In genomic region chr19:42422092-42422575, GRCh38 we compare ENCODE assay signal across 9 cellular contexts. TPM values are rescaled to one million over a fixed set of nuclear protein-coding genes. Genes with fewer than 3 reads are reported as not detected.
A peak's percentile ranks its signal among the peaks of the same experiment; 100 is the strongest.
DNase-seq lines count a peak whose midpoint lies in the region; ATAC-seq and TF ChIP-seq lines count a peak whose summit lies in the region.
"Had no signal": no experiment of that assay in that cellular context is flagged by ENCODE, and none has a peak within 500 bp of the region (broad histone marks: within the 10 kb centered on the region; RNA-seq: fewer than 3 reads in every experiment).

No MANE protein-coding gene starts in this region.

- TF ChIP-seq POLR2A in uterus (IDR thresholded peaks at IDR 0.05): no peak

- H3K4me3 ChIP-seq in liver (ENCODE audit: low read depth in 1 of 3, low read length in 3 of 3) (no peak overlapping the region), uterus (no peak overlapping the region)

- TF ChIP-seq RAD21 in liver (IDR thresholded peaks at IDR 0.05): no peak

- H3K27ac ChIP-seq in liver (ENCODE audit: low read depth in 1 of 2, low read length in 2 of 2) (peak overlapping the region; percentile 9 to 20), uterus (peak overlapping the region; percentile 50 to 60)

- no peaks in the 10 kb centered on the region for H3K36me3 ChIP-seq in liver (ENCODE audit: control insufficient read depth in 4 of 4, insufficient read depth in 3 of 4, low read depth in 1 of 4, low read length in 3 of 4)
- no peaks in the 10 kb centered on the region for H3K36me3 ChIP-seq in uterus

- H3K4me1 ChIP-seq in liver (ENCODE audit: control insufficient read depth in 4 of 4, insufficient read depth in 4 of 4, low read length in 3 of 4) (peaks cover 8 to 22% (median 14%) of the 10 kb centered on the region in 4 donors), uterus (peaks cover 0 to 6% of the 10 kb centered on the region in 2 donors)

- no peaks in the 10 kb centered on the region for H3K9me3 Mint-ChIP-seq in activated T-cell treated with anti-CD3 and anti-CD28 coated beads, Interleukin-2, amount 50 U/mL, for 72 hours
- H3K9me3 Mint-ChIP-seq in MCF 10A (ENCODE audit: unreplicated experiment): no peaks in the 10 kb centered on the region

- H3K9me3 ChIP-seq in liver (ENCODE audit: control insufficient read depth in 4 of 4, low read length in 3 of 4): no peaks in the 10 kb centered on the region
- H3K9me3 ChIP-seq in uterus: no peaks in the 10 kb centered on the region

- no peak for ATAC-seq in activated T-cell treated with anti-CD3 and anti-CD28 coated beads, Interleukin-2, amount 50 U/mL, for 72 hours (replicated peaks in 1 of 2)
- ATAC-seq in HG03095 (IDR thresholded peaks at IDR 0.05; ENCODE audit: unreplicated experiment) (no peak), GM18517 (IDR thresholded peaks at IDR 0.05; ENCODE audit: unreplicated experiment) (no peak), GM19397 (IDR thresholded peaks at IDR 0.05; ENCODE audit: unreplicated experiment) (no peak)

- POLR2A ChIA-PET in MCF 10A (lab: Yijun Ruan, JAX): interaction anchor here (2.9 kb wide), 1 partner anchor 25 kb away, joined by 11 read pairs; no protein-coding TSS in a partner anchor

- no peak for DNase-seq in activated T-cell treated with anti-CD3 and anti-CD28 coated beads, Interleukin-2, amount 50 U/mL, for 72 hours
- DNase-seq in activated T-cell treated with anti-CD3 and anti-CD28 coated beads, Interleukin-2, amount 50 U/mL, for 1 hour: no peak
- DNase-seq in MCF 10A (ENCODE audit: unreplicated experiment): no peak
- DNase-seq in uterus: no peak
- DNase-seq: NCI-H1048 had no signal

- CTCF ChIA-PET in MCF 10A (lab: Yijun Ruan, JAX): no interaction called here

- H3K36me3 Mint-ChIP-seq in activated T-cell treated with anti-CD3 and anti-CD28 coated beads, Interleukin-2, amount 50 U/mL, for 72 hours (ENCODE audit: insufficient read depth in 2 of 2): peaks cover 0 to 3% of the 10 kb centered on the region in 2 donors
- H3K36me3 Mint-ChIP-seq in MCF 10A (ENCODE audit: insufficient read depth, unreplicated experiment): peaks cover 17% of the 10 kb centered on the region

- H3K27ac Mint-ChIP-seq in activated T-cell treated with anti-CD3 and anti-CD28 coated beads, Interleukin-2, amount 50 U/mL, for 72 hours: no peak overlapping the region
- peak overlapping the region; percentile 88 for H3K27ac Mint-ChIP-seq in MCF 10A (ENCODE audit: low read depth, unreplicated experiment)

- peaks cover 33% of the 10 kb centered on the region for H3K4me1 Mint-ChIP-seq in activated T-cell treated with anti-CD3 and anti-CD28 coated beads, Interleukin-2, amount 50 U/mL, for 72 hours (ENCODE audit: low read depth)
- H3K4me1 Mint-ChIP-seq in MCF 10A (ENCODE audit: insufficient read depth, unreplicated experiment): peaks cover 34% of the 10 kb centered on the region

- no peak overlapping the region for H3K9ac ChIP-seq in liver (ENCODE audit: low read depth in 1 of 2, low read length in 2 of 2)

- H3K27me3 ChIP-seq in liver (ENCODE audit: control insufficient read depth in 4 of 4, insufficient read depth in 4 of 4, low read length in 3 of 4): no peaks in the 10 kb centered on the region
- no peaks in the 10 kb centered on the region for H3K27me3 ChIP-seq in uterus

- no peaks in the 10 kb centered on the region for H3K27me3 Mint-ChIP-seq in activated T-cell treated with anti-CD3 and anti-CD28 coated beads, Interleukin-2, amount 50 U/mL, for 72 hours (ENCODE audit: low read depth)
- no peaks in the 10 kb centered on the region for H3K27me3 Mint-ChIP-seq in MCF 10A (ENCODE audit: insufficient read depth, unreplicated experiment)

- peak overlapping the region; percentile 93 to 95 for H3K4me3 Mint-ChIP-seq in activated T-cell treated with anti-CD3 and anti-CD28 coated beads, Interleukin-2, amount 50 U/mL, for 72 hours
- H3K4me3 Mint-ChIP-seq in MCF 10A (ENCODE audit: unreplicated experiment): peak overlapping the region; percentile 96

- no peak for TF ChIP-seq CTCF in MCF 10A (IDR thresholded peaks at IDR 0.05; ENCODE audit: unreplicated experiment)
- no peak for TF ChIP-seq CTCF in liver (IDR thresholded peaks at IDR 0.05; ENCODE audit: low read depth, low read length, missing input control)
- no peak for TF ChIP-seq CTCF in uterus (IDR thresholded peaks at IDR 0.05)

- 81% methylated on average over 12 of the region's 12 CpGs for WGBS in liver

- BruUV-seq in MCF 10A (replicated peaks; lab: Mats Ljungman, UMichigan): TSS peak; percentile 26

- intact Hi-C loops in MCF 10A (cut with micrococcal nuclease) (no loop called here), uterus (cut with DNase I; ENCODE audit: low total_unique reads) (no loop called here)

TF ChIP-seq in liver, 16 proteins besides CTCF, POLR2A, EP300 and RAD21:
- TF ChIP-seq TAF1 (conservative IDR thresholded peaks at IDR 0.05) (no peak), EGR1 (IDR thresholded peaks at IDR 0.05; ENCODE audit: low read depth in 2 of 2) (no peak), JUND (IDR thresholded peaks at IDR 0.05) (no peak), NR2F2 (IDR thresholded peaks at IDR 0.05) (no peak), HNF4A (conservative IDR thresholded peaks at IDR 0.05) (no peak), HNF4G (IDR thresholded peaks at IDR 0.05) (no peak), FOXA1 (IDR thresholded peaks at IDR 0.05) (no peak), MAX (IDR thresholded peaks at IDR 0.05) (no peak), GABPA (IDR thresholded peaks at IDR 0.05 in 1 of 2, conservative IDR thresholded peaks at IDR 0.05 in 1 of 2) (no peak), YY1 (IDR thresholded peaks at IDR 0.05) (no peak)
- TF ChIP-seq, protein P1, sequence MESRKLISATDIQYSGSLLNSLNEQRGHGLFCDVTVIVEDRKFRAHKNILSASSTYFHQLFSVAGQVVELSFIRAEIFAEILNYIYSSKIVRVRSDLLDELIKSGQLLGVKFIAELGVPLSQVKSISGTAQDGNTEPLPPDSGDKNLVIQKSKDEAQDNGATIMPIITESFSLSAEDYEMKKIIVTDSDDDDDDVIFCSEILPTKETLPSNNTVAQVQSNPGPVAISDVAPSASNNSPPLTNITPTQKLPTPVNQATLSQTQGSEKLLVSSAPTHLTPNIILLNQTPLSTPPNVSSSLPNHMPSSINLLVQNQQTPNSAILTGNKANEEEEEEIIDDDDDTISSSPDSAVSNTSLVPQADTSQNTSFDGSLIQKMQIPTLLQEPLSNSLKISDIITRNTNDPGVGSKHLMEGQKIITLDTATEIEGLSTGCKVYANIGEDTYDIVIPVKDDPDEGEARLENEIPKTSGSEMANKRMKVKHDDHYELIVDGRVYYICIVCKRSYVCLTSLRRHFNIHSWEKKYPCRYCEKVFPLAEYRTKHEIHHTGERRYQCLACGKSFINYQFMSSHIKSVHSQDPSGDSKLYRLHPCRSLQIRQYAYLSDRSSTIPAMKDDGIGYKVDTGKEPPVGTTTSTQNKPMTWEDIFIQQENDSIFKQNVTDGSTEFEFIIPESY (IDR thresholded peaks at IDR 0.05): no peak

RNA-seq across cellular contexts. Expression of gene LIPE, which starts 5.1 kb away (rescaled TPM):
- total RNA-seq in activated T-cell treated with anti-CD3 and anti-CD28 coated beads, Interleukin-2, amount 50 U/mL, for 72 hours: 10 to 100 TPM; 46.5 to 53.8 TPM
- total RNA-seq in MCF 10A (2022): 8.6 and 11.7 TPM in 2 replicates
- 1 to 10 TPM; 1.5 to 4.7 TPM for total RNA-seq in liver
- 1 to 10 TPM in 1 of 2 donors, under 1 TPM in 1; 0.88 to 1.5 TPM for polyA plus RNA-seq in liver
- total RNA-seq in uterus: 10 to 100 TPM in 1 of 4 donors, 1 to 10 TPM in 1, not detected in 2; 9.5 to 26.0 TPM

RNA-seq across cellular contexts. Expression of gene CXCL17, which starts 20.6 kb away (rescaled TPM):
- total RNA-seq in activated T-cell treated with anti-CD3 and anti-CD28 coated beads, Interleukin-2, amount 50 U/mL, for 72 hours: not detected
- total RNA-seq in MCF 10A (2022): not detected in 2 replicates
- total RNA-seq in liver: under 1 TPM in 1 of 2 donors, not detected in 1; 0.93 TPM
- polyA plus RNA-seq in liver: under 1 TPM in 1 of 2 donors, not detected in 1; 0.10 TPM
- not detected for total RNA-seq in uterus

RNA-seq across cellular contexts. Expression of gene CNFN, which starts 32.0 kb away (rescaled TPM):
- total RNA-seq in activated T-cell treated with anti-CD3 and anti-CD28 coated beads, Interleukin-2, amount 50 U/mL, for 72 hours: 1 to 10 TPM in 1 of 2 donors, under 1 TPM in 1; 0.53 to 2.1 TPM
- total RNA-seq in MCF 10A (2022) (0.89 and 1.6 TPM in 2 replicates), liver (not detected), uterus (1 to 10 TPM in 1 of 4 donors, not detected in 3; 2.6 TPM)
- 1 to 10 TPM in 1 of 2 donors, under 1 TPM in 1; 0.57 to 1.2 TPM for polyA plus RNA-seq in liver
